In genomic region chr20:63567132-63567381, GRCh38 we compare ENCODE assay signal across 1 cellular context.
TF ChIP-seq lines count a peak whose summit lies in the region.

No MANE protein-coding gene starts in this region.

TF ChIP-seq in HepG2, 621 proteins besides CTCF, POLR2A, EP300 and RAD21:
- TF ChIP-seq CBX5 (CRISPR knock-in tag; IDR thresholded peaks at IDR 0.05; ENCODE audit: borderline replicate concordance) (no peak), EEA1 (CRISPR knock-in tag; IDR thresholded peaks at IDR 0.05; ENCODE audit: borderline replicate concordance) (peak; percentile 48; the same call in 1 of the 2 replicates), ZHX1 (CRISPR knock-in tag; IDR thresholded peaks at IDR 0.05; ENCODE audit: low read depth) (0 out of 2 replicates have a peak, but pooled peaks have one; percentile 8), SAFB2 (CRISPR knock-in tag; IDR thresholded peaks at IDR 0.05; ENCODE audit: borderline replicate concordance, low read depth) (0 out of 2 replicates have a peak, but pooled peaks have one; percentile 61), ZSCAN22 (CRISPR knock-in tag; IDR thresholded peaks at IDR 0.05) (no peak), PBX2 (CRISPR knock-in tag; IDR thresholded peaks at IDR 0.05) (no peak), ZUFSP (CRISPR knock-in tag; IDR thresholded peaks at IDR 0.05; ENCODE audit: borderline replicate concordance) (no peak), AGO1 (IDR thresholded peaks at IDR 0.05; ENCODE audit: low read depth, low read length, poor library complexity, severe bottlenecking) (peak; percentile 14), ZNF687 (CRISPR knock-in tag; IDR thresholded peaks at IDR 0.05) (peak; percentile 28), ERF (CRISPR knock-in tag; IDR thresholded peaks at IDR 0.05) (no peak), AKAP8 (CRISPR knock-in tag; IDR thresholded peaks at IDR 0.05) (peak; percentile 42; the same call in 1 of the 2 replicates), HOXA3 (CRISPR knock-in tag; IDR thresholded peaks at IDR 0.05) (no peak)
